20 cellular contexts compared by ENCODE assay signal in genomic region chr5:40507095-40507494, GRCh38.
A peak's percentile ranks its signal among the peaks of the same experiment; 100 is the strongest.
DNase-seq lines count a peak whose midpoint lies in the region; ATAC-seq and TF ChIP-seq lines count a peak whose summit lies in the region.
"Had no signal": no experiment of that assay in that cellular context is flagged by ENCODE, and none has a peak within 500 bp of the region (broad histone marks: within the 10 kb centered on the region; RNA-seq: fewer than 3 reads in every experiment).

No MANE protein-coding gene starts in this region.

- H3F3A ChIP-seq in smooth muscle cell (ENCODE audit: low read depth): no peaks in the 10 kb centered on the region

- H3K9ac ChIP-seq in smooth muscle cell (ENCODE audit: low read depth): no peak overlapping the region

- no peak overlapping the region for H2AFZ ChIP-seq in smooth muscle cell (ENCODE audit: low read depth)

- no peaks in the 10 kb centered on the region for H3K4me1 ChIP-seq in smooth muscle cell (ENCODE audit: low read depth)
- H3K4me1 ChIP-seq in esophagus muscularis mucosa: no peaks in the 10 kb centered on the region

- intact Hi-C loops in cardiac septum (cut with DNase I) (no loop called here), esophagus muscularis mucosa (cut with DNase I) (no loop called here)

- H3K27me3 ChIP-seq in smooth muscle cell (ENCODE audit: low read depth) (no peaks in the 10 kb centered on the region), esophagus muscularis mucosa (no peaks in the 10 kb centered on the region)

- H3K4me3 ChIP-seq in smooth muscle cell (no peak overlapping the region), esophagus muscularis mucosa (no peak overlapping the region)
- H3K4me3 ChIP-seq: GM12878 had no signal

- no peak overlapping the region for H3K4me3 Mint-ChIP-seq in activated naive CD4-positive, alpha-beta T cell treated with anti-CD3 and anti-CD28 coated beads, Interleukin-2, amount 50 U/mL, for 24 hours
- H3K4me3 Mint-ChIP-seq in central memory CD8-positive, alpha-beta T cell: no peak overlapping the region
- H3K4me3 Mint-ChIP-seq: activated T-cell treated with anti-CD3 and anti-CD28 coated beads, Interleukin-2, amount 50 U/mL, for 4 hours; stimulated activated naive CD8-positive, alpha-beta T cell treated with anti-CD3 and anti-CD28 coated beads, Interleukin-15, Interleukin-2, amounts not matched to agents 100 ng/mL and 50 ng/mL, for 24 hours had no signal

- no peak overlapping the region for H3K4me2 ChIP-seq in smooth muscle cell

- H3K9me3 Mint-ChIP-seq in activated naive CD4-positive, alpha-beta T cell treated with anti-CD3 and anti-CD28 coated beads, Interleukin-2, amount 50 U/mL, for 24 hours: no peaks in the 10 kb centered on the region
- H3K9me3 Mint-ChIP-seq in central memory CD8-positive, alpha-beta T cell: no peaks in the 10 kb centered on the region
- H3K9me3 Mint-ChIP-seq: activated T-cell treated with anti-CD3 and anti-CD28 coated beads, Interleukin-2, amount 50 U/mL, for 4 hours; stimulated activated naive CD8-positive, alpha-beta T cell treated with anti-CD3 and anti-CD28 coated beads, Interleukin-15, Interleukin-2, amounts not matched to agents 100 ng/mL and 50 ng/mL, for 24 hours had no signal

- ATAC-seq in central memory CD8-positive, alpha-beta T cell (replicated peaks; ENCODE audit: extremely low read depth, poor library complexity, severe bottlenecking): no peak
- ATAC-seq in GM18909 (IDR thresholded peaks at IDR 0.05; ENCODE audit: poor library complexity, unreplicated experiment): no peak
- ATAC-seq: activated T-cell treated with anti-CD3 and anti-CD28 coated beads, Interleukin-2, amount 50 U/mL, for 4 hours; GM12878; left colon; Panc1 had no signal

- 94% methylated on average over 2 of the region's 2 CpGs for WGBS in smooth muscle cell (ENCODE audit: low lambda C conversion rate)
- 63% methylated on average over 2 of the region's 2 CpGs for WGBS in esophagus muscularis mucosa

- H3K36me3 ChIP-seq in smooth muscle cell (ENCODE audit: low read depth): no peaks in the 10 kb centered on the region
- H3K36me3 ChIP-seq in esophagus muscularis mucosa: no peaks in the 10 kb centered on the region

- H4K20me1 ChIP-seq in smooth muscle cell (ENCODE audit: low read depth): no peaks in the 10 kb centered on the region

- H3K79me2 ChIP-seq in smooth muscle cell (ENCODE audit: low read depth): no peaks in the 10 kb centered on the region

- no peaks in the 10 kb centered on the region for H3K9me3 ChIP-seq in smooth muscle cell (replicated peaks; ENCODE audit: low read depth)
- no peaks in the 10 kb centered on the region for H3K9me3 ChIP-seq in esophagus muscularis mucosa

- H3K27ac ChIP-seq in smooth muscle cell (ENCODE audit: low read depth): no peak overlapping the region
- no peak overlapping the region for H3K27ac ChIP-seq in esophagus muscularis mucosa (replicated peaks in 1 of 4)

- TF ChIP-seq CTCF in smooth muscle cell (IDR thresholded peaks at IDR 0.05; ENCODE audit: borderline replicate concordance, insufficient read depth, poor library complexity, severe bottlenecking) (peak; percentile 4), esophagus muscularis mucosa (IDR thresholded peaks at IDR 0.05) (peak in 1 of 3 experiments; percentile 19)

- H3K27me3 Mint-ChIP-seq in activated naive CD4-positive, alpha-beta T cell treated with anti-CD3 and anti-CD28 coated beads, Interleukin-2, amount 50 U/mL, for 24 hours: no peaks in the 10 kb centered on the region
- no peaks in the 10 kb centered on the region for H3K27me3 Mint-ChIP-seq in central memory CD8-positive, alpha-beta T cell
- H3K27me3 Mint-ChIP-seq: stimulated activated naive CD8-positive, alpha-beta T cell treated with anti-CD3 and anti-CD28 coated beads, Interleukin-15, Interleukin-2, amounts not matched to agents 100 ng/mL and 50 ng/mL, for 24 hours had no signal

- peak overlapping the region; percentile 75 for H3K27ac Mint-ChIP-seq in activated naive CD4-positive, alpha-beta T cell treated with anti-CD3 and anti-CD28 coated beads, Interleukin-2, amount 50 U/mL, for 24 hours
- peak overlapping the region; percentile 17 for H3K27ac Mint-ChIP-seq in central memory CD8-positive, alpha-beta T cell (ENCODE audit: low read depth)
- H3K27ac Mint-ChIP-seq: stimulated activated naive CD8-positive, alpha-beta T cell treated with anti-CD3 and anti-CD28 coated beads, Interleukin-15, Interleukin-2, amounts not matched to agents 100 ng/mL and 50 ng/mL, for 24 hours had no signal

- no peak for TF ChIP-seq POLR2A in esophagus muscularis mucosa (IDR thresholded peaks at IDR 0.05; ENCODE audit: low read depth)

- H3K36me3 Mint-ChIP-seq in activated naive CD4-positive, alpha-beta T cell treated with anti-CD3 and anti-CD28 coated beads, Interleukin-2, amount 50 U/mL, for 24 hours: no peaks in the 10 kb centered on the region
- H3K36me3 Mint-ChIP-seq in central memory CD8-positive, alpha-beta T cell (ENCODE audit: insufficient read depth): no peaks in the 10 kb centered on the region

- DNase-seq in activated naive CD4-positive, alpha-beta T cell treated with anti-CD3 and anti-CD28 coated beads, Interleukin-2, amount 50 U/mL, for 16 hours: no peak
- peak; percentile 36 for DNase-seq in LHCN-M2 (ENCODE audit: low read depth)
- DNase-seq in central memory CD8-positive, alpha-beta T cell (ENCODE audit: low spot score in 2 of 2): no peak
- no peak for DNase-seq in smooth muscle cell (lab: John Stamatoyannopoulos, UW; ENCODE audit: unreplicated experiment)
- DNase-seq in cardiac septum (ENCODE audit: low spot score): no peak
- DNase-seq in esophagus muscularis mucosa (ENCODE audit: extremely low spot score): no peak
- DNase-seq: activated CD4-positive, alpha-beta T cell treated with anti-CD3 and anti-CD28 coated beads, Interleukin-2, amount 50 U/mL, for 48 hours; activated T-cell treated with anti-CD3 and anti-CD28 coated beads, Interleukin-2, amount 50 U/mL, for 4 hours; effector memory CD4-positive, alpha-beta T cell; foreskin fibroblast; left colon; midbrain; NCI-H1092 treated with DMSO at 0.1 percent for 48 hours; NCI-H69; retina had no signal

- no peak for TF ChIP-seq EP300 in esophagus muscularis mucosa (IDR thresholded peaks at IDR 0.05)

- peaks cover 32% of the 10 kb centered on the region for H3K4me1 Mint-ChIP-seq in activated naive CD4-positive, alpha-beta T cell treated with anti-CD3 and anti-CD28 coated beads, Interleukin-2, amount 50 U/mL, for 24 hours
- H3K4me1 Mint-ChIP-seq in central memory CD8-positive, alpha-beta T cell: peaks cover 5% of the 10 kb centered on the region
